Comparison of ENCODE assay signal across 20 cellular contexts in genomic region chr13:48636550-48636949, GRCh38. TPM values are rescaled to one million over a fixed set of nuclear protein-coding genes. Genes with fewer than 3 reads are reported as not detected.
A peak's percentile ranks its signal among the peaks of the same experiment; 100 is the strongest.
DNase-seq lines count a peak whose midpoint lies in the region; FAIRE-seq and TF ChIP-seq lines count a peak whose summit lies in the region.
"Had no signal": no experiment of that assay in that cellular context is flagged by ENCODE, and none has a peak within 500 bp of the region (broad histone marks: within the 10 kb centered on the region; RNA-seq: fewer than 3 reads in every experiment).

No MANE protein-coding gene starts in this region.

- H3K27me3 ChIP-seq in brain microvascular endothelial cell (replicated peaks), result no peaks in the 10 kb centered on the region
- H3K27me3 ChIP-seq: left lung, neutrophil, SJCRH30 had no signal

- no peak for FAIRE-seq in GM19239 (lab: Jason Lieb, UNC)
- FAIRE-seq: colon had no signal

- TF ChIP-seq CTCF in brain microvascular endothelial cell (IDR thresholded peaks at IDR 0.05; ENCODE audit: low read depth, low read length, missing control alignments) (no peak), fibroblast of the aortic adventitia (IDR thresholded peaks at IDR 0.05; ENCODE audit: insufficient read depth, low read length) (no peak)

- in situ Hi-C loops in brain microvascular endothelial cell (cut with HindIII; ENCODE audit: low pct_ligation_motif_present, low sequenced_read_pairs), result no loop called here

- peak; percentile 57 for DNase-seq in M059J (ENCODE audit: low read depth)
- peak; percentile 88 for DNase-seq in brain microvascular endothelial cell
- DNase-seq in fibroblast of the aortic adventitia (ENCODE audit: low read depth), result peak; percentile 51
- DNase-seq in renal cortical epithelial cell (ENCODE audit: low read depth), result peak; percentile 84
- DNase-seq in NCI-H446 treated with DMSO at 0.1 percent for 48 hours (lab: John Stamatoyannopoulos, UW), result no peak
- DNase-seq in GM19239 (ENCODE audit: insufficient read length, low spot score), result no peak
- DNase-seq in activated CD4-positive, alpha-beta T cell treated with anti-CD3 and anti-CD28 coated beads for 48 hours, result no peak
- DNase-seq in amygdala (lab: John Stamatoyannopoulos, UW), result no peak
- DNase-seq: activated CD4-positive, alpha-beta T cell treated with anti-CD3 and anti-CD28 coated beads, Interleukin-2, amount 50 U/mL, for 48 hours; anterior cingulate cortex; GOT3; left lung; NCI-H1930; NCI-H2227 treated with DMSO at 0.1 percent for 48 hours; NCI-H82; SJCRH30; stimulated activated CD4-positive, alpha-beta T cell treated with anti-CD3 and anti-CD28 coated beads, Interleukin-12 subunit alpha, Interleukin-12 subunit beta, amount 100 ng/mL, for 4 hours; WERI-Rb-1 had no signal

- H3K4me3 ChIP-seq in brain microvascular endothelial cell (ENCODE audit: low read depth, low read length), result no peak overlapping the region
- H3K4me3 ChIP-seq in fibroblast of the aortic adventitia (ENCODE audit: low read depth, low read length), result no peak overlapping the region
- H3K4me3 ChIP-seq: left lung, SJCRH30 had no signal

- H3K36me3 ChIP-seq in brain microvascular endothelial cell (replicated peaks), result no peaks in the 10 kb centered on the region
- H3K36me3 ChIP-seq: left lung, neutrophil, SJCRH30, WERI-Rb-1 had no signal

- peak overlapping the region; percentile 39 for H3K27ac ChIP-seq in brain microvascular endothelial cell
- H3K27ac ChIP-seq: left lung, neutrophil, SJCRH30, WERI-Rb-1 had no signal

RNA-seq across cellular contexts. Expression of gene CYSLTR2, which starts 17.2 kb away (rescaled TPM):
- 0.12 and 0.37 TPM in 2 replicates for total RNA-seq in M059J (2014; rRNA removed; shearing (Covaris generic))
- total RNA-seq in fibroblast of the aortic adventitia (ENCODE audit: low replicate concordance), result not detected in 2 replicates
- total RNA-seq in renal cortical epithelial cell, result 0.50 TPM in 1 of 2 replicates, not detected in the other
- total RNA-seq: SJCRH30 had no signal

Comparison
In these comparisons a context has a peak if more than half of its experiments do, and no peak if none do; other contexts are left out.
1. DNase-seq: peak in M059J (single experiment), brain microvascular endothelial cell (single experiment), fibroblast of the aortic adventitia (single experiment) and renal cortical epithelial cell (single experiment); none in NCI-H446 treated with DMSO at 0.1 percent for 48 hours (single experiment), GM19239 (single experiment), activated CD4-positive, alpha-beta T cell treated with anti-CD3 and anti-CD28 coated beads for 48 hours (single experiment) and amygdala (0 of 56).